In genomic region chr16:83833921-83834320, GRCh38 we compare ENCODE assay signal across 2 cellular contexts.
TF ChIP-seq lines count a peak whose summit lies in the region.

No MANE protein-coding gene starts in this region.

TF ChIP-seq in H1, 55 proteins besides CTCF, POLR2A, EP300 and RAD21:
- no peak for TF ChIP-seq SRF (IDR thresholded peaks at IDR 0.05; ENCODE audit: low read depth, low read length)

TF ChIP-seq in SK-N-SH, 30 proteins besides CTCF, POLR2A, EP300 and RAD21:
- TF ChIP-seq TCF12 (IDR thresholded peaks at IDR 0.05) (no peak), SIN3A (IDR thresholded peaks at IDR 0.05; ENCODE audit: borderline replicate concordance, low read depth, low read length) (no peak), FOXJ3 (CRISPR knock-in tag; IDR thresholded peaks at IDR 0.05) (no peak), TEAD4 (IDR thresholded peaks at IDR 0.05; ENCODE audit: borderline replicate concordance, insufficient read depth) (no peak), MXI1 (IDR thresholded peaks at IDR 0.05; ENCODE audit: low read depth, low read length) (no peak), NFIC (IDR thresholded peaks at IDR 0.05; ENCODE audit: borderline replicate concordance) (no peak), REST (IDR thresholded peaks at IDR 0.05; ENCODE audit: low read depth, low read length) (no peak), POLR2AphosphoS5 (IDR thresholded peaks at IDR 0.05; ENCODE audit: low read depth, low read length) (no peak), RFX5 (IDR thresholded peaks at IDR 0.05; ENCODE audit: low read length) (no peak), YY1 (IDR thresholded peaks at IDR 0.05; ENCODE audit: low read depth) (no peak), RXRA (IDR thresholded peaks at IDR 0.05; ENCODE audit: borderline replicate concordance, low read depth) (no peak), IRF3 (IDR thresholded peaks at IDR 0.05; ENCODE audit: low read depth, low read length) (no peak), ELF1 (IDR thresholded peaks at IDR 0.05) (no peak), JUND (IDR thresholded peaks at IDR 0.05) (no peak), EZH2phosphoT487 (IDR thresholded peaks at IDR 0.05; ENCODE audit: borderline replicate concordance, low read depth) (no peak), FOSL2 (IDR thresholded peaks at IDR 0.05; ENCODE audit: borderline replicate concordance, low read depth) (no peak)
- TF ChIP-seq, protein P1, sequence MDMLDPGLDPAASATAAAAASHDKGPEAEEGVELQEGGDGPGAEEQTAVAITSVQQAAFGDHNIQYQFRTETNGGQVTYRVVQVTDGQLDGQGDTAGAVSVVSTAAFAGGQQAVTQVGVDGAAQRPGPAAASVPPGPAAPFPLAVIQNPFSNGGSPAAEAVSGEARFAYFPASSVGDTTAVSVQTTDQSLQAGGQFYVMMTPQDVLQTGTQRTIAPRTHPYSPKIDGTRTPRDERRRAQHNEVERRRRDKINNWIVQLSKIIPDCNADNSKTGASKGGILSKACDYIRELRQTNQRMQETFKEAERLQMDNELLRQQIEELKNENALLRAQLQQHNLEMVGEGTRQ (IDR thresholded peaks at IDR 0.05; ENCODE audit: borderline replicate concordance, low read depth, low read length): no peak
- TF ChIP-seq, protein P2, sequence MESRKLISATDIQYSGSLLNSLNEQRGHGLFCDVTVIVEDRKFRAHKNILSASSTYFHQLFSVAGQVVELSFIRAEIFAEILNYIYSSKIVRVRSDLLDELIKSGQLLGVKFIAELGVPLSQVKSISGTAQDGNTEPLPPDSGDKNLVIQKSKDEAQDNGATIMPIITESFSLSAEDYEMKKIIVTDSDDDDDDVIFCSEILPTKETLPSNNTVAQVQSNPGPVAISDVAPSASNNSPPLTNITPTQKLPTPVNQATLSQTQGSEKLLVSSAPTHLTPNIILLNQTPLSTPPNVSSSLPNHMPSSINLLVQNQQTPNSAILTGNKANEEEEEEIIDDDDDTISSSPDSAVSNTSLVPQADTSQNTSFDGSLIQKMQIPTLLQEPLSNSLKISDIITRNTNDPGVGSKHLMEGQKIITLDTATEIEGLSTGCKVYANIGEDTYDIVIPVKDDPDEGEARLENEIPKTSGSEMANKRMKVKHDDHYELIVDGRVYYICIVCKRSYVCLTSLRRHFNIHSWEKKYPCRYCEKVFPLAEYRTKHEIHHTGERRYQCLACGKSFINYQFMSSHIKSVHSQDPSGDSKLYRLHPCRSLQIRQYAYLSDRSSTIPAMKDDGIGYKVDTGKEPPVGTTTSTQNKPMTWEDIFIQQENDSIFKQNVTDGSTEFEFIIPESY (IDR thresholded peaks at IDR 0.05; ENCODE audit: borderline replicate concordance, low read depth): no peak
